Comparison of ENCODE assay signal across 8 cellular contexts in genomic region chr1:144418891-144419697, GRCh38. TPM values are rescaled to one million over a fixed set of nuclear protein-coding genes. Genes with fewer than 3 reads are reported as not detected.
A peak's percentile ranks its signal among the peaks of the same experiment; 100 is the strongest.
DNase-seq lines count a peak whose midpoint lies in the region; ATAC-seq, FAIRE-seq and TF ChIP-seq lines count a peak whose summit lies in the region.
"Not testable (repeated sequence)": the region's sequence is repeated elsewhere in the genome, so short reads cannot be mapped to it uniquely, and the experiment has no call there.

No MANE protein-coding gene starts in this region.

- H3K79me2 ChIP-seq in H1 (ENCODE audit: control insufficient read depth in 1 of 2, insufficient read depth in 2 of 2, low read length in 2 of 2): not testable (repeated sequence)

- H2BK120ac ChIP-seq in H1 (replicated peaks; ENCODE audit: low read depth, low read length): not testable (repeated sequence)

- POLR2A ChIA-PET in H1 (lab: Charles Lee; ENCODE audit: partially characterized antibody): not testable (repeated sequence)

- peak overlapping the region; percentile 36 to 67 (median 54); a peak in 7 of 8 replicates for H3K4me3 ChIP-seq in H1 (ENCODE audit: extremely low read depth in 1 of 4, insufficient read depth in 2 of 4, low read depth in 3 of 4, low read length in 4 of 4)
- peak overlapping the region; percentile 32 for H3K4me3 ChIP-seq in kidney epithelial cell (ENCODE audit: low read depth, low read length)
- H3K4me3 ChIP-seq in rectal smooth muscle tissue (ENCODE audit: low read length): peak overlapping the region; percentile 10

- H3K9me3 ChIP-seq in H1 (ENCODE audit: insufficient read depth in 2 of 2, low read depth in 1 of 2, low read length in 1 of 2): not testable (repeated sequence)

- not testable (repeated sequence) for H2BK12ac ChIP-seq in H1 (ENCODE audit: low read depth, low read length)

- H2BK5ac ChIP-seq in H1 (ENCODE audit: low read depth, low read length): not testable (repeated sequence)

- TF ChIP-seq POLR2A in H1 (IDR thresholded peaks at IDR 0.05; ENCODE audit: control extremely low read depth in 1 of 2, low read depth in 2 of 2, low read length in 2 of 2): not testable (repeated sequence)

- H3K27me3 ChIP-seq in H1 (replicated peaks in 1 of 4; ENCODE audit: control insufficient read depth in 3 of 4, extremely low read depth in 1 of 4, insufficient read depth in 3 of 4, low read length in 3 of 4); kidney epithelial cell (ENCODE audit: control insufficient read depth, insufficient read depth, low read length); rectal smooth muscle tissue (ENCODE audit: control insufficient read depth, insufficient read depth, low read length): not testable (repeated sequence)

- not testable (repeated sequence) for H2AK5ac ChIP-seq in H1 (ENCODE audit: low read depth, low read length)

- H2AFZ ChIP-seq in H1 (ENCODE audit: low read length): not testable (repeated sequence)

- not testable (repeated sequence) for H3K14ac ChIP-seq in H1 (ENCODE audit: insufficient read length)

- not testable (repeated sequence) for H3K27ac ChIP-seq in H1 (ENCODE audit: low read depth, low read length); rectal smooth muscle tissue (ENCODE audit: low read depth, low read length)

- not testable (repeated sequence) for H4K5ac ChIP-seq in H1 (ENCODE audit: insufficient read length, low read depth, low read length)

- H3K56ac ChIP-seq in H1 (replicated peaks; ENCODE audit: insufficient read length, low read depth, low read length): not testable (repeated sequence)

- peak overlapping the region in 1 of 2 experiments; percentile 53; a peak in 2 of 4 replicates for H3K4me2 ChIP-seq in H1 (ENCODE audit: insufficient read depth in 1 of 2, low read depth in 2 of 2, low read length in 2 of 2)

- not testable (repeated sequence) for H2BK15ac ChIP-seq in H1 (ENCODE audit: low read length)

- H4K91ac ChIP-seq in H1 (replicated peaks; ENCODE audit: insufficient read length, low read length): not testable (repeated sequence)

- not testable (repeated sequence) for H3K23me2 ChIP-seq in H1 (ENCODE audit: low read depth, low read length)

- not testable (repeated sequence) for H4K20me1 ChIP-seq in H1 (replicated peaks in 1 of 2; ENCODE audit: control insufficient read depth in 1 of 2, insufficient read depth in 2 of 2, low read length in 2 of 2)

- not testable (repeated sequence) for TF ChIP-seq CTCF in H1 (IDR thresholded peaks at IDR 0.05; ENCODE audit: control extremely low read depth in 1 of 3, insufficient read depth in 1 of 3, low read depth in 1 of 3, low read length in 3 of 3); kidney epithelial cell (IDR thresholded peaks at IDR 0.05; ENCODE audit: insufficient read depth, low read length, poor library complexity, severe bottlenecking)

- not testable (repeated sequence) for H3K4me1 ChIP-seq in H1 (replicated peaks in 1 of 4; ENCODE audit: control insufficient read depth in 3 of 4, insufficient read depth in 4 of 4, low read length in 3 of 4); rectal smooth muscle tissue (ENCODE audit: control insufficient read depth, insufficient read depth, low read length)

- peak; percentile 17 for DNase-seq in DMS114 treated with DMSO at 0.1 percent for 48 hours (lab: John Stamatoyannopoulos, UW; ENCODE audit: unreplicated experiment)
- DNase-seq in NCI-H1417 (lab: John Stamatoyannopoulos, UW): peak in 2 of 3 experiments; percentile 59 to 81
- DNase-seq in T-helper 1 cell: peak; percentile 29 to 62 (median 52)
- peak; percentile 88 for DNase-seq in activated effector memory CD4-positive, alpha-beta T cell treated with anti-CD3 and anti-CD28 coated beads, Interleukin-2, amount 50 U/mL, for 16 hours
- DNase-seq in H1 (ENCODE audit: low read depth in 1 of 2, low spot score in 2 of 2): peak in 1 of 2 experiments; percentile 89
- not testable (repeated sequence) for DNase-seq in kidney epithelial cell (ENCODE audit: low read depth)
- peak; percentile 65 for DNase-seq in stimulated activated naive CD8-positive, alpha-beta T cell treated with anti-CD3 and anti-CD28 coated beads, Interleukin-15, Interleukin-2, amounts not matched to agents 100 U/mL and 50 U/mL, for 24 hours

- 4% methylated on average over 24 of the region's 46 CpGs; no CpG with 5 or more reads in 1 of the 2 experiments for WGBS in H1 (ENCODE audit: extremely low coverage in 1 of 2, insufficient coverage in 1 of 2, insufficient read length in 1 of 2, insufficient replicate concordance in 2 of 2, low coverage in 1 of 2, low lambda C conversion rate in 2 of 2, missing lambda C conversion rate in 1 of 2), 2 experiments

- TF ChIP-seq RAD21 in H1 (IDR thresholded peaks at IDR 0.05 in 1 of 2, conservative IDR thresholded peaks at IDR 0.05 in 1 of 2; ENCODE audit: low read depth in 2 of 2, low read length in 2 of 2): not testable (repeated sequence)

- not testable (repeated sequence) for H2BK20ac ChIP-seq in H1 (ENCODE audit: low read length)

- H3K4ac ChIP-seq in H1 (replicated peaks; ENCODE audit: insufficient read length, low read depth, low read length): not testable (repeated sequence)

- H3K23ac ChIP-seq in H1 (ENCODE audit: insufficient read length): not testable (repeated sequence)

- H3K36me3 ChIP-seq in H1 (ENCODE audit: control insufficient read depth in 2 of 4, insufficient read depth in 4 of 4, low read length in 3 of 4); kidney epithelial cell (ENCODE audit: control insufficient read depth, insufficient read depth, low read length); rectal smooth muscle tissue (ENCODE audit: control insufficient read depth, insufficient read depth, low read length): not testable (repeated sequence)

- FAIRE-seq in H1 (lab: Jason Lieb, UNC): not testable (repeated sequence)

- H4K8ac ChIP-seq in H1 (ENCODE audit: extremely low read depth, insufficient read depth, low read length): not testable (repeated sequence)

- TF ChIP-seq EP300 in H1 (IDR thresholded peaks at IDR 0.05; ENCODE audit: borderline replicate concordance in 1 of 2, low read depth in 2 of 2, low read length in 2 of 2): not testable (repeated sequence)

- not testable (repeated sequence) for H3K9ac ChIP-seq in H1 (replicated peaks in 1 of 4; ENCODE audit: extremely low read depth in 1 of 4, low read depth in 3 of 4, low read length in 3 of 4); rectal smooth muscle tissue (ENCODE audit: low read length)

- not testable (repeated sequence) for H3K18ac ChIP-seq in H1 (ENCODE audit: extremely low read depth, low read length)

- not testable (repeated sequence) for ATAC-seq in stimulated activated naive CD8-positive, alpha-beta T cell treated with anti-CD3 and anti-CD28 coated beads, Interleukin-15, Interleukin-2, amounts not matched to agents 100 U/mL and 50 U/mL, for 24 hours

- CTCF ChIA-PET in H1 (lab: Charles Lee; ENCODE audit: partially characterized antibody): not testable (repeated sequence)

- H3K79me1 ChIP-seq in H1 (ENCODE audit: low read depth, low read length): not testable (repeated sequence)

TF ChIP-seq in H1, 55 proteins besides CTCF, POLR2A, EP300 and RAD21:
- TF ChIP-seq TBP (IDR thresholded peaks at IDR 0.05; ENCODE audit: low read depth, low read length) (peak; percentile 95), RBBP5 (IDR thresholded peaks at IDR 0.05; ENCODE audit: borderline replicate concordance, low read depth, low read length) (0 out of 2 replicates have a peak, but pooled peaks have one; percentile 42), TEAD4 (IDR thresholded peaks at IDR 0.05; ENCODE audit: low read depth, low read length) (0 out of 2 replicates have a peak, but pooled peaks have one; percentile 6), CEBPB (IDR thresholded peaks at IDR 0.05; ENCODE audit: low read depth, low read length) (peak; percentile 67)

RNA-seq across cellular contexts. Expression of gene NBPF15, which starts 42.4 kb away (rescaled TPM):
- total RNA-seq in H1 (2021; fragmentation: NEBNext Ultra II Directional; extraction: Animal tissue kit (Norgen Biotek cat#: 25700)): 9.3 and 9.4 TPM in 2 replicates
- 3.8 and 7.9 TPM in 2 replicates for polyA plus RNA-seq in H1 (2011; rRNA removed)
- 6.4 TPM for polyA plus RNA-seq in H1 (2011; cell fraction: cytosol; rRNA removed)
- polyA plus RNA-seq in H1 (2011; cell fraction: nucleus; rRNA removed): 17.2 TPM
- 6.4 to 8.0 TPM (median 6.9 TPM) in 4 replicates for polyA plus RNA-seq in H1 (2012, experiment 1 of 2)
- 0.75 TPM for polyA plus RNA-seq in H1 (2012, experiment 2 of 2)
- polyA plus RNA-seq in H1 (2013, experiment 1 of 2): 3.7 TPM
- polyA plus RNA-seq in H1 (2013, experiment 2 of 2): 3.2 TPM
- 13.0 and 17.4 TPM in 2 replicates for polyA minus RNA-seq in H1 (2011; rRNA and poly(A)+ RNA removed)
- polyA minus RNA-seq in H1 (2011; cell fraction: cytosol; rRNA and poly(A)+ RNA removed): 4.5 TPM
- 7.6 TPM for polyA minus RNA-seq in H1 (2011; cell fraction: nucleus; rRNA and poly(A)+ RNA removed)
- total RNA-seq in kidney epithelial cell: 31.6 and 33.8 TPM in 2 replicates

RNA-seq across cellular contexts. Expression of gene PPIAL4E, which starts 45.7 kb away (rescaled TPM):
- total RNA-seq in H1 (2021; fragmentation: NEBNext Ultra II Directional; extraction: Animal tissue kit (Norgen Biotek cat#: 25700)): not detected in 2 replicates
- not detected in 2 replicates for polyA plus RNA-seq in H1 (2011; rRNA removed)
- polyA plus RNA-seq in H1 (2011; cell fraction: cytosol; rRNA removed): not detected
- polyA plus RNA-seq in H1 (2011; cell fraction: nucleus; rRNA removed): not detected
- polyA plus RNA-seq in H1 (2012, experiment 1 of 2): not detected in 4 replicates
- not detected for polyA plus RNA-seq in H1 (2012, experiment 2 of 2)
- not detected for polyA plus RNA-seq in H1 (2013, experiment 1 of 2)
- not detected for polyA plus RNA-seq in H1 (2013, experiment 2 of 2)
- polyA minus RNA-seq in H1 (2011; rRNA and poly(A)+ RNA removed): not detected in 2 replicates
- not detected for polyA minus RNA-seq in H1 (2011; cell fraction: cytosol; rRNA and poly(A)+ RNA removed)
- not detected for polyA minus RNA-seq in H1 (2011; cell fraction: nucleus; rRNA and poly(A)+ RNA removed)
- not detected in 2 replicates for total RNA-seq in kidney epithelial cell
